In genomic region chr22:50011447-50012200, GRCh38 we compare ENCODE assay signal across 13 cellular contexts. TPM values are rescaled to one million over a fixed set of nuclear protein-coding genes. Genes with fewer than 3 reads are reported as not detected.
DNase-seq lines count a peak whose midpoint lies in the region; ATAC-seq, FAIRE-seq and TF ChIP-seq lines count a peak whose summit lies in the region.
"Had no signal": no experiment of that assay in that cellular context is flagged by ENCODE, and none has a peak within 500 bp of the region (broad histone marks: within the 10 kb centered on the region; RNA-seq: fewer than 3 reads in every experiment).

No MANE protein-coding gene starts in this region.

- DNase-seq in 8988T (peak; percentile 44), COLO668 (lab: John Stamatoyannopoulos, UW; ENCODE audit: unreplicated experiment) (peak; percentile 38), T-helper 17 cell (peak in 1 of 3 donors; percentile 7), kidney (peak; percentile 52), ACHN (no peak), NCI-H2171 treated with DMSO at 0.1 percent for 48 hours (lab: John Stamatoyannopoulos, UW) (no peak), HTR-8/SVneo (ENCODE audit: insufficient read length, low spot score) (no peak)
- DNase-seq: cortex of kidney, EL had no signal

- H3K9me3 ChIP-seq in T-helper 17 cell (ENCODE audit: control insufficient read depth, low read length, poor library complexity, severe bottlenecking) (no peaks in the 10 kb centered on the region), kidney (ENCODE audit: control insufficient read depth in 1 of 2, low read length in 2 of 2) (no peaks in the 10 kb centered on the region)

- no peaks in the 10 kb centered on the region for H3K36me3 ChIP-seq in kidney (ENCODE audit: control insufficient read depth in 1 of 2, insufficient read depth in 2 of 2, low read length in 2 of 2)

- peaks cover 8% of the 10 kb centered on the region for H3K4me1 Mint-ChIP-seq in T-helper 17 cell

- ATAC-seq in T-helper 17 cell (no peak), HG02763 (IDR thresholded peaks at IDR 0.05; ENCODE audit: unreplicated experiment) (no peak)
- ATAC-seq: HCT116 had no signal

- no peak overlapping the region for H3K4me3 ChIP-seq in kidney (ENCODE audit: low read length in 2 of 2)

- H3K27me3 Mint-ChIP-seq in T-helper 17 cell, result peaks cover 31% of the 10 kb centered on the region

- H3K27ac Mint-ChIP-seq in T-helper 17 cell, result peak overlapping the region; percentile 71

- peak overlapping the region; percentile 80 for H3K4me3 Mint-ChIP-seq in T-helper 17 cell

- no peak overlapping the region for H3K9ac ChIP-seq in kidney (ENCODE audit: low read length in 2 of 2)

- H3K36me3 Mint-ChIP-seq in T-helper 17 cell (ENCODE audit: low read depth), result peaks cover 2% of the 10 kb centered on the region

- FAIRE-seq in kidney (lab: Jason Lieb, UNC) (no peak), HTR-8/SVneo (lab: Jason Lieb, UNC) (no peak)

- TF ChIP-seq CTCF in kidney (IDR thresholded peaks at IDR 0.05; ENCODE audit: borderline replicate concordance, extremely low read depth, insufficient read depth), result no peak

- no peaks in the 10 kb centered on the region for H3K4me1 ChIP-seq in kidney (ENCODE audit: control insufficient read depth in 1 of 2, insufficient read depth in 1 of 2, low read depth in 1 of 2, low read length in 2 of 2)

- no peak overlapping the region for H3K27ac ChIP-seq in kidney (ENCODE audit: low read depth in 2 of 2, low read length in 2 of 2)

- intact Hi-C loops in kidney (cut with DNase I), result no loop called here

- in situ Hi-C loops in ACHN (cut with HindIII; ENCODE audit: low pct_ligation_motif_present, low pct_unique_long_range_greater_than_20kb, low sequenced_read_pairs), result no loop called here

RNA-seq across cellular contexts. Expression of gene IL17REL, which starts 0.9 kb away (rescaled TPM):
- not detected for total RNA-seq in T-helper 17 cell
- 0.16 TPM for total RNA-seq in kidney
- not detected for polyA plus RNA-seq in kidney (ENCODE audit: insufficient read depth, low read depth, low replicate concordance)
- total RNA-seq: glomerular endothelial cell, skeletal muscle tissue had no signal

RNA-seq across cellular contexts. Expression of gene TTLL8, which starts 46.5 kb away (rescaled TPM):
- total RNA-seq in T-helper 17 cell (not detected), kidney (not detected)
- polyA plus RNA-seq in kidney (ENCODE audit: insufficient read depth, low read depth, low replicate concordance), result not detected
- total RNA-seq: glomerular endothelial cell, skeletal muscle tissue had no signal

RNA-seq across cellular contexts. Expression of gene PIM3, which starts 51.1 kb away (rescaled TPM):
- 100 to 1,000 TPM; 227 to 241 TPM for total RNA-seq in T-helper 17 cell
- total RNA-seq in kidney, result 107 TPM
- 96.5 TPM for polyA plus RNA-seq in kidney (ENCODE audit: insufficient read depth, low read depth, low replicate concordance)

Comparison
In these comparisons a context has a peak if more than half of its experiments do, and no peak if none do; other contexts are left out.
1. DNase-seq: peak in 8988T (single experiment), COLO668 (single experiment) and kidney (single experiment); none in ACHN (single experiment), NCI-H2171 treated with DMSO at 0.1 percent for 48 hours (single experiment) and HTR-8/SVneo (single experiment).